In genomic region chr2:74415762-74416395, GRCh38 we compare ENCODE assay signal across 10 cellular contexts. TPM values are rescaled to one million over a fixed set of nuclear protein-coding genes. Genes with fewer than 3 reads are reported as not detected.
DNase-seq lines count a peak whose midpoint lies in the region; ATAC-seq lines count a peak whose summit lies in the region.
"Had no signal": no experiment of that assay in that cellular context is flagged by ENCODE, and none has a peak within 500 bp of the region (broad histone marks: within the 10 kb centered on the region; RNA-seq: fewer than 3 reads in every experiment).

No MANE protein-coding gene starts in this region.

- H3K4me1 ChIP-seq in adipocyte (ENCODE audit: control insufficient read depth, insufficient read depth, low read length) (peaks cover 17% of the 10 kb centered on the region), subcutaneous abdominal adipose tissue (ENCODE audit: control insufficient read depth in 5 of 5, insufficient read depth in 5 of 5, low read length in 5 of 5) (peaks cover 0 to 29% (median 23%) of the 10 kb centered on the region in 5 donors)

- peak overlapping the region; percentile 83 for H3K9ac ChIP-seq in adipocyte (ENCODE audit: low read length)
- H3K9ac ChIP-seq in subcutaneous abdominal adipose tissue (ENCODE audit: low read length in 5 of 5) = peak overlapping the region in 3 of 5 donors; percentile 31 to 77 (median 70)

- peak overlapping the region; percentile 74 for H3K27ac Mint-ChIP-seq in activated CD4-positive, alpha-beta T cell treated with anti-CD3 and anti-CD28 coated beads for 36 hours

- peaks cover 29% of the 10 kb centered on the region for H3K4me1 Mint-ChIP-seq in activated CD4-positive, alpha-beta T cell treated with anti-CD3 and anti-CD28 coated beads for 36 hours

- H3K4me3 ChIP-seq in adipocyte (ENCODE audit: low read length) (peak overlapping the region; percentile 82), subcutaneous abdominal adipose tissue (ENCODE audit: low read depth in 1 of 5, low read length in 5 of 5) (peak overlapping the region; percentile 68 to 90 (median 78))

- intact Hi-C loops in activated CD4-positive, alpha-beta T cell treated with anti-CD3 and anti-CD28 coated beads for 36 hours (cut with DNase I, micrococcal nuclease) = no loop called here

- no peaks in the 10 kb centered on the region for H3K36me3 Mint-ChIP-seq in activated CD4-positive, alpha-beta T cell treated with anti-CD3 and anti-CD28 coated beads for 36 hours (ENCODE audit: low read depth)

- peak overlapping the region; percentile 68 for H3K4me3 Mint-ChIP-seq in activated CD4-positive, alpha-beta T cell treated with anti-CD3 and anti-CD28 coated beads for 36 hours
- H3K4me3 Mint-ChIP-seq: neural crest cell had no signal

- CTCF ChIA-PET in activated CD4-positive, alpha-beta T cell treated with anti-CD3 and anti-CD28 coated beads for 36 hours (lab: Charles Lee) = interaction anchor here (0.6 to 1.5 kb wide), 5 partner anchors 9 to 81 kb away, joined by 3 to 9 read pairs (median 3); no protein-coding TSS in a partner anchor

- POLR2A ChIA-PET in activated CD4-positive, alpha-beta T cell treated with anti-CD3 and anti-CD28 coated beads for 36 hours (lab: Charles Lee) = no interaction called here

- ATAC-seq in activated CD4-positive, alpha-beta T cell treated with anti-CD3 and anti-CD28 coated beads for 36 hours = peak; percentile 27
- ATAC-seq in HG03565 (IDR thresholded peaks at IDR 0.05; ENCODE audit: unreplicated experiment) = no peak

- no peaks in the 10 kb centered on the region for H3K9me3 Mint-ChIP-seq in activated CD4-positive, alpha-beta T cell treated with anti-CD3 and anti-CD28 coated beads for 36 hours (ENCODE audit: low read depth)
- H3K9me3 Mint-ChIP-seq: neural crest cell had no signal

- H3K27ac ChIP-seq in subcutaneous abdominal adipose tissue (ENCODE audit: low read depth, low read length) = no peak overlapping the region
- H3K27ac ChIP-seq: VCaP had no signal

- H3K36me3 ChIP-seq in adipocyte (ENCODE audit: control insufficient read depth, insufficient read depth, low read length, severe bottlenecking) (no peaks in the 10 kb centered on the region), subcutaneous abdominal adipose tissue (ENCODE audit: control insufficient read depth in 5 of 5, insufficient read depth in 5 of 5, low read length in 5 of 5) (no peaks in the 10 kb centered on the region)

- DNase-seq in activated CD4-positive, alpha-beta T cell treated with anti-CD3 and anti-CD28 coated beads for 36 hours = peak; percentile 39
- DNase-seq in activated CD4-positive, alpha-beta T cell treated with anti-CD3 and anti-CD28 coated beads, Interleukin-2, amount 50 U/mL, for 48 hours = no peak
- no peak for DNase-seq in adipocyte (ENCODE audit: low read depth)
- peak; percentile 74 for DNase-seq in left kidney (ENCODE audit: low read depth, low spot score)
- no peak for DNase-seq in KG1 (lab: John Stamatoyannopoulos, UW)
- no peak for DNase-seq in SKM-1 treated with dmso at 0.1 percent for 144 hours (lab: John Stamatoyannopoulos, UW; ENCODE audit: unreplicated experiment)

- no peaks in the 10 kb centered on the region for H3K27me3 Mint-ChIP-seq in activated CD4-positive, alpha-beta T cell treated with anti-CD3 and anti-CD28 coated beads for 36 hours

- H3K9me3 ChIP-seq in adipocyte (ENCODE audit: control insufficient read depth, low read length) = no peaks in the 10 kb centered on the region
- H3K9me3 ChIP-seq in subcutaneous abdominal adipose tissue (ENCODE audit: control insufficient read depth in 5 of 5, low read length in 5 of 5) = no peaks in the 10 kb centered on the region

- H3K27me3 ChIP-seq in adipocyte (replicated peaks; ENCODE audit: control insufficient read depth, insufficient read depth, low read length) (no peaks in the 10 kb centered on the region), subcutaneous abdominal adipose tissue (ENCODE audit: control insufficient read depth in 5 of 5, insufficient read depth in 4 of 5, low read length in 5 of 5) (peaks cover 0 to 15% (median 5%) of the 10 kb centered on the region in 5 donors)

RNA-seq across cellular contexts. Expression of gene C2orf81, which starts 5.5 kb away (rescaled TPM):
- total RNA-seq in activated CD4-positive, alpha-beta T cell treated with anti-CD3 and anti-CD28 coated beads for 36 hours = 1 to 10 TPM; 4.5 to 4.9 TPM

RNA-seq across cellular contexts. Expression of gene WDR54, which starts 5.7 kb away (rescaled TPM):
- total RNA-seq in activated CD4-positive, alpha-beta T cell treated with anti-CD3 and anti-CD28 coated beads for 36 hours = 100 to 1,000 TPM; 103 to 119 TPM

RNA-seq across cellular contexts. Expression of gene RTKN, which starts 25.9 kb away (rescaled TPM):
- 1 to 10 TPM; 1.8 to 2.5 TPM for total RNA-seq in activated CD4-positive, alpha-beta T cell treated with anti-CD3 and anti-CD28 coated beads for 36 hours

RNA-seq across cellular contexts. Expression of gene DCTN1, which starts 35.8 kb away (rescaled TPM):
- 100 to 1,000 TPM in 1 of 2 experiments, 10 to 100 TPM in 1; 78.1 to 132 TPM for total RNA-seq in activated CD4-positive, alpha-beta T cell treated with anti-CD3 and anti-CD28 coated beads for 36 hours

RNA-seq across cellular contexts. Expression of gene INO80B, which starts 39.0 kb away (rescaled TPM):
- total RNA-seq in activated CD4-positive, alpha-beta T cell treated with anti-CD3 and anti-CD28 coated beads for 36 hours = 10 to 100 TPM; 24.2 to 25.6 TPM

Comparison
In these comparisons a context has a peak if more than half of its experiments do, and no peak if none do; other contexts are left out.
1. DNase-seq: peak in activated CD4-positive, alpha-beta T cell treated with anti-CD3 and anti-CD28 coated beads for 36 hours (single experiment) and left kidney (single experiment); none in activated CD4-positive, alpha-beta T cell treated with anti-CD3 and anti-CD28 coated beads, Interleukin-2, amount 50 U/mL, for 48 hours (0 of 2), adipocyte (single experiment), KG1 (single experiment) and SKM-1 treated with dmso at 0.1 percent for 144 hours (single experiment).